ENCODE assay signal across 8 cellular contexts in the genomic region with DNA sequence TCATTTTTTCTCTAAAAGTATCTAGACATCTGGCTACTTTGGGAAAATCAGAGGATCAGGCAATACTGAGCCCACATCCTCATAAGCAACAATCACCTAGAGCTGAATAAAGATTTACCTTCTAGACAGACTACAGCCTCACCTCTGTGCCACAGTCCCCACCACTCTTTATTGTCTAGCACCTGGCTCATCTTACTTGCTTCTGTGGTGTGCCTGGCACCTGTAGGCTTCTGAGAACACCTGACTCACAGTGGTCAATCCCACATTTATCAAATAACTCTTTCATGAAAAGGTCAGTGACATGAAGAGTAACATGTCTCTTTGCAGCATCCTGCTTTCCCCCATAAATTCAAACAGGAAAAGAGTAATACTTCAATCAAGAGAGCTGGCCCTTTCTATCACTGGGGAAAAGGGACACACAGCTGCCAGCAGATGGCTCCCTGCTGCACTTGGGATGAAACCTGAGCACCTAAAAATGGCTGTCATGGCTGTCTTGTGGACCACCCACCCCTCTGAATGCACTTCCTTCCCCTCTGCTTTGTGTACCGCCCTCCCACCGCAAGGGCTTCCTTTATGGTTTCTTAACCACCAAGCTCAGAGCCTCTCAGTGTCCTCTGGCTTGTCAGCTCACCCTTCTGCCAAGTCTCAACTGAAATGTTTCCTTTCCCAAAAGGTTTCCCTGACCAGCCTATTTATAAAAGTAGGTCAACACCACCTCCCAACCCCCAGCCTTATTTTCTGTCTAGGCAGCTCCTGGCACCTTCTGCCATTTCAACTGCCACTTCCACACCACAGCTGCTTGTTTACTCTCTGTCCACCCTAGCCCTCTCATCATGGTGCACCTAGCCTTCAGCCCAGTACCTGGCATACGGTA. TPM values are rescaled to one million over a fixed set of nuclear protein-coding genes. Genes with fewer than 3 reads are reported as not detected.
DNase-seq lines count a peak whose midpoint lies in the region; ATAC-seq and TF ChIP-seq lines count a peak whose summit lies in the region.

No MANE protein-coding gene starts in this region.

- peaks cover 93% of the 10 kb centered on the region for H3K36me3 ChIP-seq in suprapubic skin

- no peak overlapping the region for H3K27ac ChIP-seq in suprapubic skin

- 35% methylated on average over 3 of the region's 3 CpGs for WGBS in suprapubic skin

- TF ChIP-seq POLR2A in GM18505 (IDR thresholded peaks at IDR 0.05; ENCODE audit: borderline replicate concordance, extremely low read depth, insufficient read depth, insufficient read length) (no peak), suprapubic skin (IDR thresholded peaks at IDR 0.05) (no peak)

- H3K27me3 ChIP-seq in suprapubic skin, result no peaks in the 10 kb centered on the region

- DNase-seq in NCI-H82 (lab: John Stamatoyannopoulos, UW) (peak; percentile 61), NCI-H82 treated with DMSO at 0.1 percent for 48 hours (lab: John Stamatoyannopoulos, UW; ENCODE audit: unreplicated experiment) (no peak), NOMO-1 (lab: John Stamatoyannopoulos, UW; ENCODE audit: unreplicated experiment in 2 of 2) (peak; percentile 80 to 81), fibroblast of peridontal ligament (ENCODE audit: extremely low read depth) (peak; percentile 46), nucleus accumbens (lab: John Stamatoyannopoulos, UW) (peak in 34 of 56 donors; percentile 1 to 74 (median 26)), suprapubic skin (ENCODE audit: low spot score in 2 of 2) (no peak)
- DNase-seq in activated T-cell treated with anti-CD3 and anti-CD28 coated beads, Interleukin-2, amount 50 U/mL, for 1 hour, result peak; percentile 54

- peaks cover 7% of the 10 kb centered on the region for H3K4me1 ChIP-seq in suprapubic skin

- ATAC-seq in GM18505 (IDR thresholded peaks at IDR 0.05; ENCODE audit: unreplicated experiment), result no peak

- no peaks in the 10 kb centered on the region for H3K9me3 ChIP-seq in suprapubic skin

- no peak overlapping the region for H3K4me3 ChIP-seq in suprapubic skin

- TF ChIP-seq EP300 in suprapubic skin (IDR thresholded peaks at IDR 0.05), result no peak

- TF ChIP-seq CTCF in suprapubic skin (IDR thresholded peaks at IDR 0.05), result no peak

RNA-seq across cellular contexts. Expression of a gene that starts 9.3 kb away (rescaled TPM):
- total RNA-seq in suprapubic skin, result 10 to 100 TPM; 35.3 to 46.3 (median 37.5) TPM

RNA-seq across cellular contexts. Expression of a gene that starts 19.2 kb away (rescaled TPM):
- 10 to 100 TPM; 11.2 to 16.3 (median 14.1) TPM for total RNA-seq in suprapubic skin

RNA-seq across cellular contexts. Expression of a gene that starts 19.3 kb away (rescaled TPM):
- total RNA-seq in suprapubic skin, result 100 to 1,000 TPM in 1 of 4 donors, 10 to 100 TPM in 3; 46.5 to 152 (median 62.9) TPM

Comparison
In these comparisons a context has a peak if more than half of its experiments do, and no peak if none do; other contexts are left out.
1. DNase-seq: peak in NCI-H82 (single experiment), NOMO-1 (2 of 2), activated T-cell treated with anti-CD3 and anti-CD28 coated beads, Interleukin-2, amount 50 U/mL, for 1 hour (single experiment), fibroblast of peridontal ligament (single experiment) and nucleus accumbens (34 of 56); none in NCI-H82 treated with DMSO at 0.1 percent for 48 hours (single experiment) and suprapubic skin (0 of 2).